Comparison of ENCODE assay signal across 11 cellular contexts in the genomic region with DNA sequence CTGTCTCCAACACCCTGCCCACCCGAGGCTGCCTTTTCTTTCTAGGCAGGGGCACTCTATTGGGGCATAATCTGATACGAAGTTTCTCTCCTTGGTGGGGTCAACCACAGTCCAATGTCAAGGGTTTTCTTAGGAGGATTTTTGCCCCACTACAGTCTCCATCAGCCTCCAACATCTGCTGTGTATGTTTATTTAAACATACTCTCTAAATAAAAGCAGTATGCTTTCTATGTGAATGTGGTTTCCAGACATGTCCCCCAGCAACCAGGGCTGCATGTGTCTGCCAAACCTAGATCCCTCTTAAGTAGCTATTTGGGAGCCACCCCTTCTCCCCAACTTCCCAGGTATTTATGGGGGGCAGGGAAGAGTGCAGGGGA.
DNase-seq lines count a peak whose midpoint lies in the region; TF ChIP-seq lines count a peak whose summit lies in the region.
"Had no signal": no experiment of that assay in that cellular context is flagged by ENCODE, and none has a peak within 500 bp of the region (broad histone marks: within the 10 kb centered on the region; RNA-seq: fewer than 3 reads in every experiment).

No MANE protein-coding gene starts in this region.

- H3K18ac ChIP-seq in mesenchymal stem cell (ENCODE audit: low read depth in 1 of 2, low read length in 2 of 2), result peak overlapping the region; percentile 65 to 95

- peak overlapping the region; percentile 11 for H2AK5ac ChIP-seq in mesenchymal stem cell (ENCODE audit: low read length, severe bottlenecking)

- intact Hi-C loops in breast epithelium (cut with DNase I; ENCODE audit: low total_unique reads), result no loop called here
- intact Hi-C loops in testis (cut with DNase I; ENCODE audit: low total_unique reads), result no loop called here

- H3K23ac ChIP-seq in mesenchymal stem cell (ENCODE audit: low read length in 2 of 2), result no peak overlapping the region

- H3K27ac ChIP-seq in breast epithelium (peak overlapping the region; percentile 63 to 87), mesenchymal stem cell (ENCODE audit: low read length, poor library complexity, severe bottlenecking) (peak overlapping the region; percentile 97), testis (peak overlapping the region; percentile 24 to 50)

- peak overlapping the region; percentile 77 for H4K8ac ChIP-seq in mesenchymal stem cell (ENCODE audit: low read length)

- TF ChIP-seq CTCF in breast epithelium (IDR thresholded peaks at IDR 0.05) (no peak), testis (IDR thresholded peaks at IDR 0.05) (no peak)

- H3K9me3 ChIP-seq in breast epithelium (no peaks in the 10 kb centered on the region), mesenchymal stem cell (ENCODE audit: control insufficient read depth, low read length) (no peaks in the 10 kb centered on the region), testis (no peaks in the 10 kb centered on the region)

- H2AFZ ChIP-seq in mesenchymal stem cell (ENCODE audit: low read depth, low read length), result peak overlapping the region; percentile 20

- H3K4me3 ChIP-seq in breast epithelium (peak overlapping the region in 1 of 3 donors; percentile 37), mesenchymal stem cell (ENCODE audit: insufficient read depth in 1 of 2, low read depth in 1 of 2, low read length in 2 of 2) (peak overlapping the region in 1 of 2 experiments; percentile 50), testis (no peak overlapping the region)

- H3K36me3 ChIP-seq in breast epithelium (no peaks in the 10 kb centered on the region), mesenchymal stem cell (ENCODE audit: control insufficient read depth in 1 of 2, insufficient read depth in 2 of 2, low read depth in 1 of 2, low read length in 2 of 2) (no peaks in the 10 kb centered on the region), testis (ENCODE audit: low read depth, missing control alignments) (no peaks in the 10 kb centered on the region)

- peak overlapping the region; percentile 86 for H3K9ac ChIP-seq in mesenchymal stem cell (ENCODE audit: low read length)

- H3K4me1 ChIP-seq in breast epithelium (peaks cover 7 to 11% of the 10 kb centered on the region in 2 donors), mesenchymal stem cell (ENCODE audit: control insufficient read depth, insufficient read depth, low read depth, low read length) (peaks cover 10% of the 10 kb centered on the region), testis (peaks cover 13% of the 10 kb centered on the region)

- no peak overlapping the region for H3K4me2 ChIP-seq in mesenchymal stem cell (ENCODE audit: low read length, poor library complexity, severe bottlenecking)

- no peaks in the 10 kb centered on the region for H3K27me3 ChIP-seq in breast epithelium
- H3K27me3 ChIP-seq in mesenchymal stem cell (ENCODE audit: control insufficient read depth in 1 of 2, insufficient read depth in 1 of 2, low read length in 2 of 2), result no peaks in the 10 kb centered on the region
- H3K27me3 ChIP-seq in testis, result no peaks in the 10 kb centered on the region

- peak overlapping the region in 1 of 2 experiments; percentile 30 for H3K14ac ChIP-seq in mesenchymal stem cell (ENCODE audit: low read length in 2 of 2)

- TF ChIP-seq POLR2A in breast epithelium (IDR thresholded peaks at IDR 0.05) (no peak), testis (IDR thresholded peaks at IDR 0.05) (no peak)

- 83% methylated on average over 1 of the region's 2 CpGs for WGBS in mesenchymal stem cell
- 36 to 52% methylated on average over 2 of the region's 2 CpGs for WGBS in testis, 2 donors

- peak overlapping the region; percentile 57 for H2BK15ac ChIP-seq in mesenchymal stem cell (ENCODE audit: low read depth, poor library complexity, severe bottlenecking)

- DNase-seq in NCI-H69 (lab: John Stamatoyannopoulos, UW), result peak; percentile 62
- no peak for DNase-seq in breast epithelium (ENCODE audit: low spot score in 2 of 2)
- DNase-seq in mesenchymal stem cell, result no peak
- DNase-seq in testis, result no peak
- no peak for DNase-seq in SKM-1 treated with dmso at 0.1 percent for 144 hours (lab: John Stamatoyannopoulos, UW; ENCODE audit: unreplicated experiment)
- DNase-seq in OCI-M2 (lab: John Stamatoyannopoulos, UW; ENCODE audit: unreplicated experiment), result no peak
- no peak for DNase-seq in retina
- DNase-seq: activated CD4-positive, alpha-beta T cell treated with anti-CD3 and anti-CD28 coated beads for 36 hours; activated T-cell treated with anti-CD3 and anti-CD28 coated beads, Interleukin-2, amount 50 U/mL, for 72 hours; effector memory CD8-positive, alpha-beta T cell; T-cell had no signal

- peak overlapping the region; percentile 12 for H4K91ac ChIP-seq in mesenchymal stem cell (ENCODE audit: low read length)

- H2BK120ac ChIP-seq in mesenchymal stem cell (ENCODE audit: low read depth, low read length), result peak overlapping the region; percentile 57

- H3K4ac ChIP-seq in mesenchymal stem cell (ENCODE audit: low read depth in 1 of 2, low read length in 2 of 2), result peak overlapping the region in 1 of 2 experiments; percentile 62

- H2BK5ac ChIP-seq in mesenchymal stem cell (ENCODE audit: low read depth, low read length, poor library complexity, severe bottlenecking), result peak overlapping the region; percentile 34

- peak overlapping the region; percentile 61 to 73 for H2BK12ac ChIP-seq in mesenchymal stem cell (ENCODE audit: low read length in 2 of 2)

- no peaks in the 10 kb centered on the region for H3K79me1 ChIP-seq in mesenchymal stem cell (replicated peaks; ENCODE audit: low read length, poor library complexity, severe bottlenecking)

Comparison
In these comparisons a context has a peak if more than half of its experiments do, and no peak if none do; other contexts are left out.
1. H3K27ac ChIP-seq: peak in every context shown above with its lines; median percentile 97 in mesenchymal stem cell; 75 in breast epithelium; 37 in testis.